ENCODE assay signal across 8 cellular contexts in the genomic region with DNA sequence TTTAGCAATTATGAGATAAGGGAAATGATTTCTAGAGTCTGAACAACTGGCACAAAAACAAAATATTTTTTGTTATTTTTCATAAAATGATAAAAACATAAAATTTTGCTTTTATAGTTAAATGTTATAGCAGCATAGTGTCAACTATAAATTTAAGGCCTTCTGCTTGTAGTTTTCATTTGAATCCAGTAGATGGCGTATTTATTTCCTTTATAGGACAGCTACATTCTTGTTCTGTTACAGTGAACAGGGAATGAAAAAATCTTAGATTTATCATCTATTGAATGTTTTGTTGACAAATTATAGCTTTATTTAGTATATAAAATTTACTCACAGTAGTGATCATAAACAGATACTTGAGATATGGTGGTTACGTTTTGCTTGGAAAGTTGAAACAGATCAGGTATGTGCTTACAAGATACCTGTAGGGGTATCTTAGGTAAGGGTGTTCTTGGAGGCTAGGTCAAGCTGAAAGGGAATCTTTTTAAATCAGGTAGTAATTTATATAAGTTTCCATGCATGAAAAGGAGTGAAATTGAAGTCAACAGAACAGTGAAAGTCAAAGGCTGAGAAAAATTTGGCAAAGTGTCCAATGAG.
A peak's percentile ranks its signal among the peaks of the same experiment; 100 is the strongest.
DNase-seq lines count a peak whose midpoint lies in the region; ATAC-seq and TF ChIP-seq lines count a peak whose summit lies in the region.

No MANE protein-coding gene starts in this region.

- H2AFZ ChIP-seq in GM23248: no peak overlapping the region

- no peak overlapping the region for H3K27ac ChIP-seq in GM23248
- no peak overlapping the region for H3K27ac ChIP-seq in right lobe of liver
- no peak overlapping the region for H3K27ac ChIP-seq in vagina
- H3K27ac ChIP-seq in effector memory CD4-positive, alpha-beta T cell (ENCODE audit: insufficient read depth, low read length, poor library complexity, severe bottlenecking): no peak overlapping the region

- no peak overlapping the region for H3K4me3 Mint-ChIP-seq in T-cell

- no peaks in the 10 kb centered on the region for H3F3A ChIP-seq in GM23248 (ENCODE audit: insufficient read depth)

- no peaks in the 10 kb centered on the region for H3K4me1 Mint-ChIP-seq in T-cell

- POLR2A ChIA-PET in T-cell (lab: Charles Lee): no interaction called here

- CTCF ChIA-PET in T-cell (lab: Charles Lee): interaction anchor here in 1 of 2 donors (0.5 to 0.6 kb wide), 2 partner anchors 301 to 528 kb away, joined by 3 to 5 read pairs; no protein-coding TSS in a partner anchor

- no peaks in the 10 kb centered on the region for H3K27me3 ChIP-seq in GM23248 (replicated peaks; ENCODE audit: insufficient read depth)
- no peaks in the 10 kb centered on the region for H3K27me3 ChIP-seq in right lobe of liver
- no peaks in the 10 kb centered on the region for H3K27me3 ChIP-seq in vagina
- H3K27me3 ChIP-seq in effector memory CD4-positive, alpha-beta T cell (replicated peaks; ENCODE audit: control insufficient read depth, insufficient read depth, low read length, poor library complexity, severe bottlenecking): no peaks in the 10 kb centered on the region

- H3K4me3 ChIP-seq in GM23248 (no peak overlapping the region), right lobe of liver (no peak overlapping the region), vagina (no peak overlapping the region)
- H3K4me3 ChIP-seq in effector memory CD4-positive, alpha-beta T cell (ENCODE audit: insufficient read depth, low read depth, low read length, poor library complexity, severe bottlenecking): no peak overlapping the region

- no peaks in the 10 kb centered on the region for H3K79me2 ChIP-seq in GM23248 (ENCODE audit: insufficient read depth)

- no peaks in the 10 kb centered on the region for H4K20me1 ChIP-seq in GM23248 (ENCODE audit: insufficient read depth)

- H3K36me3 Mint-ChIP-seq in T-cell: no peaks in the 10 kb centered on the region

- H3K36me3 ChIP-seq in GM23248 (ENCODE audit: low read depth) (no peaks in the 10 kb centered on the region), right lobe of liver (no peaks in the 10 kb centered on the region), vagina (no peaks in the 10 kb centered on the region)
- H3K36me3 ChIP-seq in effector memory CD4-positive, alpha-beta T cell (ENCODE audit: control insufficient read depth, insufficient read depth, low read length): no peaks in the 10 kb centered on the region

- DNase-seq in GM23248: peak; percentile 32
- peak; percentile 3 for DNase-seq in M059J (ENCODE audit: low read depth)
- peak; percentile 24 for DNase-seq in amniotic epithelial cell (ENCODE audit: low read depth)
- no peak for DNase-seq in right lobe of liver
- no peak for DNase-seq in T-cell
- DNase-seq in vagina (ENCODE audit: extremely low spot score in 2 of 2): no peak
- DNase-seq in effector memory CD4-positive, alpha-beta T cell: no peak

- no peak overlapping the region for H3K4me2 ChIP-seq in GM23248 (ENCODE audit: unreplicated experiment)

- ATAC-seq in right lobe of liver: peak; percentile 41 to 73 (median 67)
- no peak for ATAC-seq in T-cell (replicated peaks in 1 of 4)

- no peaks in the 10 kb centered on the region for H3K9me3 ChIP-seq in GM23248 (ENCODE audit: low read depth)
- H3K9me3 ChIP-seq in right lobe of liver: no peaks in the 10 kb centered on the region
- no peaks in the 10 kb centered on the region for H3K9me3 ChIP-seq in vagina
- no peaks in the 10 kb centered on the region for H3K9me3 ChIP-seq in effector memory CD4-positive, alpha-beta T cell (ENCODE audit: control insufficient read depth, low read length)

- no peak overlapping the region for H3K27ac Mint-ChIP-seq in T-cell

- TF ChIP-seq POLR2A in right lobe of liver (IDR thresholded peaks at IDR 0.05) (no peak), vagina (IDR thresholded peaks at IDR 0.05) (no peak)

- WGBS in GM23248 (ENCODE audit: low coverage in 1 of 2, low lambda C conversion rate in 2 of 2, missing lambda C conversion rate in 2 of 2), 2 experiments: 0 to 7% methylated on average over 2 of the region's 2 CpGs
- WGBS in right lobe of liver (ENCODE audit: insufficient coverage, low coverage, low lambda C conversion rate, missing lambda C conversion rate): 4% methylated on average over 2 of the region's 2 CpGs

- H3K9me2 ChIP-seq in GM23248 (ENCODE audit: insufficient read depth): no peaks in the 10 kb centered on the region

- no peak overlapping the region for H3K9ac ChIP-seq in GM23248

- no peaks in the 10 kb centered on the region for H3K27me3 Mint-ChIP-seq in T-cell

- TF ChIP-seq CTCF in GM12872 (IDR thresholded peaks at IDR 0.05; ENCODE audit: insufficient read depth, low read depth, low read length): peak; percentile 43; the same call in 2 of the 3 replicates
- peak; percentile 53 to 67 (median 64) for TF ChIP-seq CTCF in right lobe of liver (IDR thresholded peaks at IDR 0.05)
- TF ChIP-seq CTCF in vagina (IDR thresholded peaks at IDR 0.05): no peak

- intact Hi-C loops in right lobe of liver (cut with DNase I): no loop called here
- intact Hi-C loops in vagina (cut with DNase I): no loop called here

- H3K9me3 Mint-ChIP-seq in T-cell: no peaks in the 10 kb centered on the region

- no peaks in the 10 kb centered on the region for H3K4me1 ChIP-seq in GM23248 (ENCODE audit: insufficient read depth)
- H3K4me1 ChIP-seq in right lobe of liver: no peaks in the 10 kb centered on the region
- H3K4me1 ChIP-seq in vagina: no peaks in the 10 kb centered on the region
- H3K4me1 ChIP-seq in effector memory CD4-positive, alpha-beta T cell (ENCODE audit: control insufficient read depth, insufficient read depth, low read length, poor library complexity, severe bottlenecking): no peaks in the 10 kb centered on the region

- in situ Hi-C loops in GM23248 (cut with MboI): no loop called here

Comparison
In these comparisons a context has a peak if more than half of its experiments do, and no peak if none do; other contexts are left out.
1. CTCF ChIP-seq: peak in GM12872 (single experiment) and right lobe of liver (4 of 4); none in vagina (0 of 3).
2. DNase-seq: peak in GM23248 (single experiment), M059J (single experiment) and amniotic epithelial cell (single experiment); none in right lobe of liver (0 of 3), T-cell (0 of 34), vagina (0 of 2) and effector memory CD4-positive, alpha-beta T cell (0 of 3).
3. ATAC-seq: peak in right lobe of liver (4 of 4); none in T-cell (0 of 4).